In the genomic region with DNA sequence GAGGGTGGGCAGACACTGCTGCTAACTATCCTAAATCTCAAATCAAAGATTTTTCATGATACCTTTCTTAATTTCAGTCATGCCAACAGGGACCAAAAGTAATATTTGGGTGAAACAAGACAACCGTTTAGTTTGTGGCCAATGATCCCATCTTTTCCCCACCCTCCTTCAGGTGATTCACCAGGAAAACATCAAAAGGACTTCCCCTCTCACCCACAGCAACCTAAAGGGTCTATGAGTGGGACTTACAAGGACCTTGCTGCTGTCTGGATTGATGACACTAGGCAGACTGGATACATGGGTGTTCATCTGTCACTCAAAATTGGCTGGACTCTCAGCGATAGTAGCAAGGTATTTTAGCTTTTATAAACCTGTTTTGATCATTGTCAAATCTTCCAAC, we compare ENCODE assay signal across 24 cellular contexts.
DNase-seq lines count a peak whose midpoint lies in the region; ATAC-seq, FAIRE-seq and TF ChIP-seq lines count a peak whose summit lies in the region.
"Had no signal": no experiment of that assay in that cellular context is flagged by ENCODE, and none has a peak within 500 bp of the region (broad histone marks: within the 10 kb centered on the region; RNA-seq: fewer than 3 reads in every experiment).

No MANE protein-coding gene starts in this region.

- H3K79me2 ChIP-seq in PC-3 (ENCODE audit: low read length): no peaks in the 10 kb centered on the region

- 84 to 89% methylated on average over 2 of the region's 2 CpGs for WGBS in thyroid gland, 2 donors

- CTCF ChIA-PET in PC-3 (lab: Charles Lee): no interaction called here

- no peaks in the 10 kb centered on the region for H3K9me3 ChIP-seq in PC-3 (ENCODE audit: low read length)
- H3K9me3 ChIP-seq in thyroid gland: no peaks in the 10 kb centered on the region
- H3K9me3 ChIP-seq: SK-N-SH had no signal

- no peaks in the 10 kb centered on the region for H3K9me2 ChIP-seq in PC-3 (replicated peaks; ENCODE audit: low read length)
- H3K9me2 ChIP-seq: SK-N-SH had no signal

- H4K20me1 ChIP-seq in PC-3 (ENCODE audit: low read length): no peaks in the 10 kb centered on the region
- H4K20me1 ChIP-seq: BLaER1 had no signal

- H3K4me1 ChIP-seq in PC-3 (ENCODE audit: insufficient read depth, low read length) (peaks cover 8% of the 10 kb centered on the region), foreskin keratinocyte (no peaks in the 10 kb centered on the region), thyroid gland (peaks cover 6 to 16% of the 10 kb centered on the region in 2 donors)

- FAIRE-seq in H54 (lab: Jason Lieb, UNC): peak; percentile 36
- FAIRE-seq: G401.6 had no signal

- POLR2A ChIA-PET in PC-3 (lab: Charles Lee; ENCODE audit: unreplicated experiment): no interaction called here

- H3K4me3 ChIP-seq in PC-3 (ENCODE audit: low read length): no peak overlapping the region
- no peak overlapping the region for H3K4me3 ChIP-seq in thyroid gland (replicated peaks in 1 of 3)
- H3K4me3 ChIP-seq: BLaER1 had no signal

- BruUV-seq in PC-3 (replicated peaks; lab: Mats Ljungman, UMichigan): no TSS peak

- H2AFZ ChIP-seq in PC-3 (ENCODE audit: low read length): peak overlapping the region; percentile 24; the same call in 1 of the 2 replicates

- intact Hi-C loops in PC-3 (cut with micrococcal nuclease) (no loop called here), thyroid gland (cut with DNase I) (no loop called here)

- H3K27ac ChIP-seq in PC-3 (ENCODE audit: low read length) (no peak overlapping the region), foreskin keratinocyte (no peak overlapping the region), thyroid gland (no peak overlapping the region)
- H3K27ac ChIP-seq: BLaER1, KMS-11 had no signal

- H3K9ac ChIP-seq in PC-3 (ENCODE audit: low read length): no peak overlapping the region
- H3K9ac ChIP-seq: BLaER1, KMS-11, SK-N-SH had no signal

- H3K4me2 ChIP-seq in PC-3 (ENCODE audit: low read length): peak overlapping the region; percentile 17; the same call in 1 of the 2 replicates
- H3K4me2 ChIP-seq: BLaER1, KMS-11, SK-N-SH had no signal

- peak; percentile 37 for DNase-seq in Daoy (ENCODE audit: low read depth)
- DNase-seq in H54 (ENCODE audit: insufficient read length, low spot score): no peak
- DNase-seq in PC-3: peak; percentile 37
- peak in 1 of 2 donors; percentile 4 for DNase-seq in foreskin keratinocyte
- no peak for DNase-seq in NCI-H1092 treated with DMSO at 0.1 percent for 48 hours (lab: John Stamatoyannopoulos, UW)
- no peak for DNase-seq in thyroid gland
- no peak for DNase-seq in SW 1271 (lab: John Stamatoyannopoulos, UW)
- DNase-seq in omental fat pad (ENCODE audit: low spot score): no peak
- DNase-seq: CD4-positive, CD25-positive, alpha-beta regulatory T cell; DMS153; DND-41; NCI-H1048; NCI-H1417 treated with DMSO at 0.1 percent for 48 hours; NCI-H1694 treated with DMSO at 0.1 percent for 48 hours; NCI-H2081; NCI-H2227 treated with DMSO at 0.1 percent for 48 hours; NCI-H510A; NCI-H69; OCI-M1; SK-N-SH; T-helper 1 cell had no signal

- no peaks in the 10 kb centered on the region for H3F3A ChIP-seq in PC-3 (ENCODE audit: low read length, unreplicated experiment)

- H3K27me3 ChIP-seq in PC-3 (ENCODE audit: low read length): no peaks in the 10 kb centered on the region
- no peaks in the 10 kb centered on the region for H3K27me3 ChIP-seq in foreskin keratinocyte
- no peaks in the 10 kb centered on the region for H3K27me3 ChIP-seq in thyroid gland
- H3K27me3 ChIP-seq: BLaER1 had no signal

- H3K36me3 ChIP-seq in PC-3 (ENCODE audit: low read depth, low read length) (no peaks in the 10 kb centered on the region), thyroid gland (no peaks in the 10 kb centered on the region)
- H3K36me3 ChIP-seq: BLaER1 had no signal

- no peak for TF ChIP-seq CTCF in PC-3 (conservative IDR thresholded peaks at IDR 0.05; ENCODE audit: low read depth, low read length)
- no peak for TF ChIP-seq CTCF in foreskin keratinocyte (conservative IDR thresholded peaks at IDR 0.05)
- no peak for TF ChIP-seq CTCF in thyroid gland (IDR thresholded peaks at IDR 0.05)
- no peak for TF ChIP-seq CTCF in omental fat pad (IDR thresholded peaks at IDR 0.05)

- ATAC-seq in PC-3: no peak
- peak; percentile 9 for ATAC-seq in foreskin keratinocyte
- ATAC-seq in omental fat pad (ENCODE audit: low FRiP score): no peak

- no peak for TF ChIP-seq POLR2A in H54 (IDR thresholded peaks at IDR 0.05; ENCODE audit: low read depth, low read length)
- TF ChIP-seq POLR2A in thyroid gland (IDR thresholded peaks at IDR 0.05): no peak

Comparison
In these comparisons a context has a peak if more than half of its experiments do, and no peak if none do; other contexts are left out.
1. DNase-seq: peak in Daoy (single experiment) and PC-3 (single experiment); none in H54 (single experiment), NCI-H1092 treated with DMSO at 0.1 percent for 48 hours (single experiment), thyroid gland (0 of 2), SW 1271 (0 of 2) and omental fat pad (single experiment).